16 cellular contexts compared by ENCODE assay signal in the genomic region with DNA sequence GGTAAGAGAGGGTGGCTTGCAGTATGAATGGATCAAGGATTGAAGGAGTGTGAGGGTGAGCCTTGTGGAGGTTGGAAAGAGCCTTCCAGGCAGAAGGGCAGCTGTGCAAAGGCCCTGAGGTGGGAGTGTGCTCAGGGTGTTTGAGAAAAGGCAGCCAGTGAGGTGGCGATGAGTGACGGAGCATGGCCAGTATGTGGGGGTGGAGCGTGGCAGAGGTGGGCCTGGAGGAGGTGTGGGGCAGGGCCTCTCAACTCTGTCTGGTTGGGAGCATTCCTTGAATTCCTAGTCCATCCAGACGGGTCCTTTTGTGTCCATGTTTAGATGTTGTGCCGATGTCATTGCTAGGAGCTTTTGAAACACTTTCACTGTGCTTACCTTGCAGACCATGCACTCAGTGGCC. TPM values are rescaled to one million over a fixed set of nuclear protein-coding genes. Genes with fewer than 3 reads are reported as not detected.
DNase-seq lines count a peak whose midpoint lies in the region; ATAC-seq and TF ChIP-seq lines count a peak whose summit lies in the region.
"Had no signal": no experiment of that assay in that cellular context is flagged by ENCODE, and none has a peak within 500 bp of the region (broad histone marks: within the 10 kb centered on the region; RNA-seq: fewer than 3 reads in every experiment).

No MANE protein-coding gene starts in this region.

- ATAC-seq in IMR-90 (ENCODE audit: low read depth) (peak; percentile 59), GM21717 (IDR thresholded peaks at IDR 0.05; ENCODE audit: unreplicated experiment) (no peak), gastroesophageal sphincter (no peak)
- ATAC-seq: activated CD4-positive, CD25-positive, alpha-beta regulatory T cell treated with anti-CD3 and anti-CD28 coated beads, Interleukin-2, amount 50 U/mL, for 24 hours; left ventricle myocardium superior had no signal

- H3K9me3 Mint-ChIP-seq in nephron progenitor cell: no peaks in the 10 kb centered on the region
- H3K9me3 Mint-ChIP-seq: central memory CD8-positive, alpha-beta T cell had no signal

- H3K4me3 ChIP-seq in IMR-90 (ENCODE audit: insufficient read depth, low read depth, low read length) (no peak overlapping the region), esophagus muscularis mucosa (no peak overlapping the region), gastroesophageal sphincter (no peak overlapping the region)

- H2AK9ac ChIP-seq in IMR-90 (replicated peaks; ENCODE audit: low read depth, low read length, poor library complexity): no peak overlapping the region

- H2BK120ac ChIP-seq in IMR-90 (ENCODE audit: low read depth, low read length): no peak overlapping the region

- H2BK15ac ChIP-seq in IMR-90 (ENCODE audit: low read depth, low read length): no peak overlapping the region

- H3K36me3 ChIP-seq in IMR-90 (ENCODE audit: control insufficient read depth, insufficient read depth, low read length): peaks cover 10% of the 10 kb centered on the region; the same call in 1 of the 2 replicates
- H3K36me3 ChIP-seq in esophagus muscularis mucosa: peaks cover 0 to 9% (median 7%) of the 10 kb centered on the region in 4 donors
- peaks cover 0 to 13% of the 10 kb centered on the region in 2 donors for H3K36me3 ChIP-seq in gastroesophageal sphincter

- H4K8ac ChIP-seq in IMR-90 (ENCODE audit: low read depth in 2 of 2, low read length in 2 of 2): no peak overlapping the region

- peaks cover 23 to 88% of the 10 kb centered on the region in 2 experiments for H3K79me1 ChIP-seq in IMR-90 (ENCODE audit: low read depth in 1 of 2, low read length in 2 of 2)

- no peak for TF ChIP-seq EP300 in esophagus muscularis mucosa (IDR thresholded peaks at IDR 0.05)
- TF ChIP-seq EP300 in gastroesophageal sphincter (IDR thresholded peaks at IDR 0.05): no peak

- TF ChIP-seq CTCF in IMR-90 (conservative IDR thresholded peaks at IDR 0.05; ENCODE audit: low read depth, low read length): no peak
- no peak for TF ChIP-seq CTCF in esophagus muscularis mucosa (IDR thresholded peaks at IDR 0.05)
- no peak for TF ChIP-seq CTCF in nephron progenitor cell (IDR thresholded peaks at IDR 0.05)
- no peak for TF ChIP-seq CTCF in gastroesophageal sphincter (IDR thresholded peaks at IDR 0.05)

- H3K27ac Mint-ChIP-seq in nephron progenitor cell: peak overlapping the region; percentile 1

- H3K14ac ChIP-seq in IMR-90 (replicated peaks; ENCODE audit: low read depth, low read length): 0 out of 2 replicates have a peak overlapping the region, but pooled peaks have one; percentile 55

- peaks cover 27% of the 10 kb centered on the region for H3K9me1 ChIP-seq in IMR-90 (ENCODE audit: insufficient read depth, low read length)

- H3K56ac ChIP-seq in IMR-90 (ENCODE audit: extremely low read depth, insufficient read depth, low read length): no peak overlapping the region

- no peak overlapping the region for H2BK20ac ChIP-seq in IMR-90 (ENCODE audit: low read depth, low read length)

- H3K27ac ChIP-seq in IMR-90 (ENCODE audit: insufficient read depth, low read length) (no peak overlapping the region), esophagus muscularis mucosa (replicated peaks in 1 of 4) (peak overlapping the region; percentile 8 to 71 (median 28)), gastroesophageal sphincter (peak overlapping the region in 2 of 4 donors; percentile 58 to 71)

- peak overlapping the region; percentile 37; the same call in 1 of the 2 replicates for H2AK5ac ChIP-seq in IMR-90 (ENCODE audit: low read depth, low read length)

- intact Hi-C loops in IMR-90 (cut with micrococcal nuclease): no loop called here
- intact Hi-C loops in esophagus muscularis mucosa (cut with DNase I): no loop called here

- TF ChIP-seq POLR2A in IMR-90 (IDR thresholded peaks at IDR 0.05; ENCODE audit: low read depth, low read length): no peak
- TF ChIP-seq POLR2A in esophagus muscularis mucosa (IDR thresholded peaks at IDR 0.05; ENCODE audit: low read depth): no peak
- no peak for TF ChIP-seq POLR2A in gastroesophageal sphincter (IDR thresholded peaks at IDR 0.05)

- no peak overlapping the region for H3K9ac ChIP-seq in IMR-90 (ENCODE audit: low read depth, low read length)

- H2AFZ ChIP-seq in IMR-90 (replicated peaks; ENCODE audit: low read length, poor library complexity): no peak overlapping the region

- TF ChIP-seq RAD21 in IMR-90 (IDR thresholded peaks at IDR 0.05; ENCODE audit: low read length): no peak

- H4K91ac ChIP-seq in IMR-90 (ENCODE audit: insufficient read depth, low read depth, low read length): no peak overlapping the region

- peaks cover 71% of the 10 kb centered on the region for H4K20me1 ChIP-seq in IMR-90 (ENCODE audit: insufficient read depth, low read length)

- peaks cover 85% of the 10 kb centered on the region for H3K4me1 Mint-ChIP-seq in nephron progenitor cell

- DNase-seq in AG08396 (ENCODE audit: low spot score) (peak; percentile 37), IMR-90 (no peak), esophagus muscularis mucosa (ENCODE audit: extremely low spot score) (no peak), nephron progenitor cell (peak; percentile 20), medulla oblongata (ENCODE audit: extremely low spot score) (no peak)
- no peak for DNase-seq in NK-92 treated with Interleukin-12 subunit alpha and Interleukin-12 subunit beta, amount 100 ng/mL, for 24 hours (lab: John Stamatoyannopoulos, UW)
- DNase-seq: activated naive CD4-positive, alpha-beta T cell treated with anti-CD3 and anti-CD28 coated beads, Interleukin-2, amount 50 U/mL, for 16 hours; Calu3; left ventricle myocardium superior; NCI-H146; NCI-H526 treated with DMSO at 0.1 percent for 48 hours; stimulated activated CD4-positive, alpha-beta T cell treated with anti-CD3 and anti-CD28 coated beads, Interleukin-4, amount 100 ng/mL, for 24 hours had no signal

- H4K5ac ChIP-seq in IMR-90 (ENCODE audit: low read depth, low read length): no peak overlapping the region

- no TSS peak for BruUV-seq in IMR-90 (replicated peaks; lab: Mats Ljungman, UMichigan)

- H3K4me3 Mint-ChIP-seq in nephron progenitor cell: no peak overlapping the region
- H3K4me3 Mint-ChIP-seq: central memory CD8-positive, alpha-beta T cell had no signal

- 75% methylated on average over 2 of the region's 5 CpGs; no CpG with 5 or more reads in 1 of the 2 experiments for WGBS in IMR-90 (ENCODE audit: extremely low coverage in 2 of 2, insufficient read length in 1 of 2), 2 experiments
- WGBS in esophagus muscularis mucosa: 52% methylated on average over 5 of the region's 5 CpGs
- WGBS in gastroesophageal sphincter (ENCODE audit: low coverage in 1 of 2), 2 donors: 56 to 67% methylated on average over 3 to 5 of the region's 5 CpGs

- peaks cover 27% of the 10 kb centered on the region for H3K36me3 Mint-ChIP-seq in nephron progenitor cell (ENCODE audit: low read depth)

- H3K27me3 ChIP-seq in IMR-90 (ENCODE audit: control insufficient read depth, insufficient read depth, low read length) (no peaks in the 10 kb centered on the region), esophagus muscularis mucosa (no peaks in the 10 kb centered on the region), gastroesophageal sphincter (no peaks in the 10 kb centered on the region)

- no peak overlapping the region for H3K23ac ChIP-seq in IMR-90 (ENCODE audit: low read depth, low read length)

- H3K4me2 ChIP-seq in IMR-90 (ENCODE audit: low read depth, low read length): no peak overlapping the region

- no peak overlapping the region for H2BK5ac ChIP-seq in IMR-90 (ENCODE audit: low read depth, low read length, poor library complexity, severe bottlenecking)

- in situ Hi-C loops in IMR-90 (cut with MboI; ENCODE audit: low sequenced_read_pairs): no loop called here

- CTCF ChIA-PET in IMR-90 (lab: Yijun Ruan, JAX): no interaction called here

- peaks cover 6% of the 10 kb centered on the region for H3K27me3 Mint-ChIP-seq in nephron progenitor cell (ENCODE audit: low read depth, poor library complexity)
- H3K27me3 Mint-ChIP-seq: central memory CD8-positive, alpha-beta T cell had no signal

- H3K18ac ChIP-seq in IMR-90 (ENCODE audit: low read depth, low read length): no peak overlapping the region

- H3K9me3 ChIP-seq in IMR-90 (ENCODE audit: control insufficient read depth, insufficient read depth, low read length) (no peaks in the 10 kb centered on the region), esophagus muscularis mucosa (no peaks in the 10 kb centered on the region), gastroesophageal sphincter (no peaks in the 10 kb centered on the region)

- no peak overlapping the region for H3K4ac ChIP-seq in IMR-90 (ENCODE audit: low read depth, low read length)

- H3K4me1 ChIP-seq in IMR-90 (ENCODE audit: control insufficient read depth, insufficient read depth, low read length) (peaks cover 15% of the 10 kb centered on the region), esophagus muscularis mucosa (peaks cover 70 to 92% (median 89%) of the 10 kb centered on the region in 4 donors), gastroesophageal sphincter (peaks cover 2 to 94% (median 49%) of the 10 kb centered on the region in 3 donors)

- dilution Hi-C loops in IMR-90 (cut with HindIII; ENCODE audit: low sequenced_read_pairs, unreplicated experiment): no loop called here

- POLR2A ChIA-PET in IMR-90 (lab: Charles Lee; ENCODE audit: unreplicated experiment): no interaction called here

TF ChIP-seq in IMR-90, 13 proteins besides CTCF, POLR2A, EP300 and RAD21 (continues in another document):
- TF ChIP-seq USF2 (IDR thresholded peaks at IDR 0.05; ENCODE audit: low read depth, low read length): no peak
- no peak for TF ChIP-seq BHLHE40 (IDR thresholded peaks at IDR 0.05; ENCODE audit: low read depth, low read length)
- TF ChIP-seq CEBPB (IDR thresholded peaks at IDR 0.05; ENCODE audit: low read depth, low read length): no peak

RNA-seq across cellular contexts. Expression of gene EPN2, which starts 51.3 kb away (rescaled TPM):
- total RNA-seq in IMR-90 (2012; rRNA removed) (14.9 and 19.4 TPM in 2 replicates), esophagus muscularis mucosa (10 to 100 TPM; 26.5 to 49.2 (median 38.9) TPM), gastroesophageal sphincter (100 to 1,000 TPM in 1 of 4 donors, 10 to 100 TPM in 3; 30.7 to 156 (median 45.1) TPM)
- 25.3 and 28.0 TPM in 2 replicates for polyA plus RNA-seq in IMR-90 (2012; rRNA removed)
- polyA plus RNA-seq in IMR-90 (2012; cell fraction: cytosol; rRNA removed): 23.7 and 47.8 TPM in 2 replicates
- polyA plus RNA-seq in IMR-90 (2012; cell fraction: nucleus; rRNA removed; ENCODE audit: low replicate concordance): 84.7 and 99.7 TPM in 2 replicates

Comparison
In these comparisons a context has a peak if more than half of its experiments do, and no peak if none do; other contexts are left out.
1. DNase-seq: peak in AG08396 (single experiment) and nephron progenitor cell (single experiment); none in IMR-90 (single experiment), esophagus muscularis mucosa (single experiment), NK-92 treated with Interleukin-12 subunit alpha and Interleukin-12 subunit beta, amount 100 ng/mL, for 24 hours (single experiment) and medulla oblongata (single experiment).